Comparison of ENCODE assay signal across 24 cellular contexts in genomic region chr1:194341587-194341986, GRCh38.
"Had no signal": no experiment of that assay in that cellular context is flagged by ENCODE, and none has a peak within 500 bp of the region (broad histone marks: within the 10 kb centered on the region; RNA-seq: fewer than 3 reads in every experiment).

No MANE protein-coding gene starts in this region.

- ATAC-seq: activated naive CD8-positive, alpha-beta T cell treated with anti-CD3 and anti-CD28 coated beads, Interleukin-2, amount 50 U/mL, for 24 hours; left colon; pancreas; psoas muscle had no signal

- FAIRE-seq: keratinocyte had no signal

- H3K4me1 ChIP-seq: esophagus squamous epithelium, pancreas, psoas muscle, right atrium auricular region, spleen, tibial artery had no signal

- H3K9me3 ChIP-seq: esophagus squamous epithelium, pancreas, psoas muscle, right atrium auricular region, spleen, tibial artery had no signal

- H3K36me3 ChIP-seq: esophagus squamous epithelium, pancreas, right atrium auricular region, spleen, tibial artery had no signal

- H3K27ac ChIP-seq: esophagus squamous epithelium, pancreas, psoas muscle, right atrium auricular region, spleen, tibial artery had no signal

- H3K27me3 ChIP-seq: esophagus squamous epithelium, pancreas, right atrium auricular region, spleen, tibial artery had no signal

- DNase-seq: activated CD4-positive, alpha-beta T cell treated with anti-CD3 and anti-CD28 coated beads for 48 hours; activated CD8-positive, alpha-beta memory T cell treated with anti-CD3 and anti-CD28 coated beads for 24 hours; activated CD8-positive, alpha-beta memory T cell treated with anti-CD3 and anti-CD28 coated beads, Interleukin-2, amount 50 U/mL, for 4 hours; activated effector memory CD4-positive, alpha-beta T cell treated with Interleukin-2 at 50 U/mL for 16 hours; activated naive CD4-positive, alpha-beta T cell treated with anti-CD3 and anti-CD28 coated beads, Interleukin-2, amount 50 U/mL, for 16 hours; activated naive CD8-positive, alpha-beta T cell treated with anti-CD3 and anti-CD28 coated beads, Interleukin-2, amount 50 U/mL, for 24 hours; activated T-cell treated with anti-CD3 and anti-CD28 coated beads, Interleukin-2, amount 50 U/mL, for 4 hours; cerebellar nuclear complex; cortex of kidney; endodermal cell; esophagus squamous epithelium; left colon; mesenchymal stem cell; nephron progenitor cell; pancreas; psoas muscle; spleen; stimulated activated CD4-positive, alpha-beta T cell treated with anti-CD3 and anti-CD28 coated beads, Interleukin-4, amount 100 ng/mL, for 1 hour; stimulated activated naive CD4-positive, alpha-beta T cell treated with Interleukin-2 at 50 U/mL for 16 hours; substantia nigra; T1000; tibial artery had no signal

- H3K4me3 ChIP-seq: esophagus squamous epithelium, pancreas, psoas muscle, right atrium auricular region, spleen, tibial artery had no signal
